ENCODE assay signal across 18 cellular contexts in genomic region chr2:229160984-229161383, GRCh38.
"Had no signal": no experiment of that assay in that cellular context is flagged by ENCODE, and none has a peak within 500 bp of the region (broad histone marks: within the 10 kb centered on the region; RNA-seq: fewer than 3 reads in every experiment).

No MANE protein-coding gene starts in this region.

- ATAC-seq: gastroesophageal sphincter; left cardiac atrium; natural killer cell; stimulated activated naive B cell treated with anti-CD40 and anti-IgM and Interleukin-4, amounts not matched to agents 10 μg/mL and 1 μg/mL and 100 μg/mL, for 72 hours; stimulated activated naive CD8-positive, alpha-beta T cell treated with anti-CD3 and anti-CD28 coated beads, Interleukin-15, amount 100 ng/mL, for 72 hours had no signal

- H3K36me3 Mint-ChIP-seq: natural killer cell; stimulated activated naive B cell treated with anti-CD40 and anti-IgM and Interleukin-4, amounts not matched to agents 10 μg/mL and 1 μg/mL and 100 μg/mL, for 72 hours had no signal

- H3K27me3 Mint-ChIP-seq: stimulated activated naive B cell treated with anti-CD40 and anti-IgM and Interleukin-4, amounts not matched to agents 10 μg/mL and 1 μg/mL and 100 μg/mL, for 72 hours; stimulated activated naive CD8-positive, alpha-beta T cell treated with anti-CD3 and anti-CD28 coated beads, Interleukin-15, amount 100 ng/mL, for 72 hours had no signal

- H3K9me3 ChIP-seq: sigmoid colon, testis had no signal

- H3K4me3 Mint-ChIP-seq: natural killer cell; neural crest cell; stimulated activated naive B cell treated with anti-CD40 and anti-IgM and Interleukin-4, amounts not matched to agents 10 μg/mL and 1 μg/mL and 100 μg/mL, for 72 hours; stimulated activated naive CD8-positive, alpha-beta T cell treated with anti-CD3 and anti-CD28 coated beads, Interleukin-15, amount 100 ng/mL, for 72 hours had no signal

- H3K27ac Mint-ChIP-seq: natural killer cell; stimulated activated naive B cell treated with anti-CD40 and anti-IgM and Interleukin-4, amounts not matched to agents 10 μg/mL and 1 μg/mL and 100 μg/mL, for 72 hours; stimulated activated naive CD8-positive, alpha-beta T cell treated with anti-CD3 and anti-CD28 coated beads, Interleukin-15, amount 100 ng/mL, for 72 hours had no signal

- H3K36me3 ChIP-seq: gastroesophageal sphincter, sigmoid colon had no signal

- DNase-seq: cortex of kidney; dorsolateral prefrontal cortex; effector CD8-positive, alpha-beta T cell; glutamatergic neuron; kidney; left cardiac atrium; mammary epithelial cell; natural killer cell; posterior cingulate gyrus; sigmoid colon; stimulated activated CD4-positive, alpha-beta T cell treated with anti-CD3 and anti-CD28 coated beads, Interleukin-2, amount 100 ng/mL, for 24 hours; stimulated activated CD4-positive, alpha-beta T cell treated with anti-CD3 and anti-CD28 coated beads, Interleukin-4, amount 100 ng/mL, for 4 hours; stimulated activated naive B cell treated with anti-CD40 and anti-IgM and Interleukin-4, amounts not matched to agents 10 μg/mL and 1 μg/mL and 100 μg/mL, for 72 hours; stimulated activated naive CD8-positive, alpha-beta T cell treated with anti-CD3 and anti-CD28 coated beads, Interleukin-15, amount 100 ng/mL, for 72 hours; testis had no signal

- H3K27ac ChIP-seq: dorsolateral prefrontal cortex, gastroesophageal sphincter, sigmoid colon, skin epidermis, testis had no signal

- H3K4me1 Mint-ChIP-seq: natural killer cell; stimulated activated naive B cell treated with anti-CD40 and anti-IgM and Interleukin-4, amounts not matched to agents 10 μg/mL and 1 μg/mL and 100 μg/mL, for 72 hours; stimulated activated naive CD8-positive, alpha-beta T cell treated with anti-CD3 and anti-CD28 coated beads, Interleukin-15, amount 100 ng/mL, for 72 hours had no signal

- H3K4me1 ChIP-seq: gastroesophageal sphincter, testis had no signal

- H3K4me3 ChIP-seq: dorsolateral prefrontal cortex, gastroesophageal sphincter, sigmoid colon, skin epidermis, testis had no signal

- H3K27me3 ChIP-seq: dorsolateral prefrontal cortex, gastroesophageal sphincter, sigmoid colon, testis had no signal
